12 cellular contexts compared by ENCODE assay signal in the genomic region with DNA sequence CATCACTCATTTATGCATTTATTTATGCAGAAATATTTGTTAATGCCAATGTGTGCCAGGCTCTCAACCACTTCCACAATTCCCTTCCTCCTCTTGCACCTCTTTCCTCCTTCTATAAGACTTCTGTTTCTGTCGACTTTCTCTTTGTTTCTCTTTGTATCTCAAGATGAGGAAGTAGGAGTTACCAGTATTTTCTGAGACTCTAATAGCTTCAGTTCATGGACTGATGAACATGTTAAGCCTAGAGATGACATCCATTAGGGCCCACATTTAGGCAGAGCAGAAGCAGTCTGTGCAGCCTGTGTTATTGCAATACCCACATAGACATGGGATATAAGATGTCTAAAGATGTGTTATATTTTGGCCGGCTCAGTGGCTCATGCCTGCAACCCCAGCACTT.
"Had no signal": no experiment of that assay in that cellular context is flagged by ENCODE, and none has a peak within 500 bp of the region (broad histone marks: within the 10 kb centered on the region; RNA-seq: fewer than 3 reads in every experiment).

No MANE protein-coding gene starts in this region.

- DNase-seq: activated B cell treated with CpG ODN at 0.5 μM for 24 hours; activated CD4-positive, alpha-beta T cell treated with anti-CD3 and anti-CD28 coated beads, Interleukin-2, amount 10 ng/mL, durations not matched to agents 24 days and 14 days; activated naive CD4-positive, alpha-beta T cell treated with anti-CD3 and anti-CD28 coated beads, Interleukin-2, amount 50 U/mL, for 16 hours; activated T-cell treated with anti-CD3 and anti-CD28 coated beads for 4 hours; adrenal gland; caudate nucleus; colonic mucosa; foreskin keratinocyte; naive B cell; posterior cingulate gyrus; stomach had no signal

- ATAC-seq: activated T-helper 17 cell treated with anti-CD3 and anti-CD28 coated beads, Interleukin-2, amount 50 U/mL, for 72 hours; foreskin keratinocyte had no signal
